ENCODE assay signal across 9 cellular contexts in genomic region chr11:124115782-124116616, GRCh38. TPM values are rescaled to one million over a fixed set of nuclear protein-coding genes. Genes with fewer than 3 reads are reported as not detected.
A peak's percentile ranks its signal among the peaks of the same experiment; 100 is the strongest.
DNase-seq lines count a peak whose midpoint lies in the region; ATAC-seq and TF ChIP-seq lines count a peak whose summit lies in the region.
"Had no signal": no experiment of that assay in that cellular context is flagged by ENCODE, and none has a peak within 500 bp of the region (broad histone marks: within the 10 kb centered on the region; RNA-seq: fewer than 3 reads in every experiment).

No MANE protein-coding gene starts in this region.

- TF ChIP-seq EP300 in upper lobe of left lung (IDR thresholded peaks at IDR 0.05) = no peak

- H3K4me1 ChIP-seq in mesenchymal stem cell (ENCODE audit: control insufficient read depth, insufficient read depth, low read depth, low read length) (peaks cover 4% of the 10 kb centered on the region), upper lobe of left lung (peaks cover 3 to 9% (median 8%) of the 10 kb centered on the region in 4 donors)

- peak; percentile 20 for DNase-seq in DMS153 (lab: John Stamatoyannopoulos, UW)
- DNase-seq in DMS153 treated with DMSO at 0.1 percent for 48 hours (lab: John Stamatoyannopoulos, UW; ENCODE audit: unreplicated experiment) = no peak
- DNase-seq in MG63 = no peak
- no peak for DNase-seq in mesenchymal stem cell
- DNase-seq in upper lobe of left lung = peak; percentile 56 to 62
- DNase-seq in NCI-H1436 (lab: John Stamatoyannopoulos, UW) = no peak
- no peak for DNase-seq in activated CD8-positive, alpha-beta memory T cell treated with anti-CD3 and anti-CD28 coated beads, Interleukin-2, amount 50 U/mL, for 4 hours

- peaks cover 26% of the 10 kb centered on the region for H3K4me1 Mint-ChIP-seq in dendritic cell treated with granulocyte-macrophage colony-stimulating factor and Interleukin-4, amounts not matched to agents 40 ng/mL and 50 ng/mL, for 4 days (ENCODE audit: low read depth)

- H2AK5ac ChIP-seq in mesenchymal stem cell (ENCODE audit: low read length, severe bottlenecking) = no peak overlapping the region

- H3K27me3 ChIP-seq in MG63 (no peaks in the 10 kb centered on the region), mesenchymal stem cell (ENCODE audit: control insufficient read depth in 1 of 2, insufficient read depth in 1 of 2, low read length in 2 of 2) (no peaks in the 10 kb centered on the region), upper lobe of left lung (no peaks in the 10 kb centered on the region)

- peak overlapping the region in 1 of 2 experiments; percentile 52 for H3K18ac ChIP-seq in mesenchymal stem cell (ENCODE audit: low read depth in 1 of 2, low read length in 2 of 2)

- H3K9ac ChIP-seq in mesenchymal stem cell (ENCODE audit: low read length) = peak overlapping the region; percentile 93

- peak overlapping the region in 1 of 2 experiments; percentile 45 for H3K4ac ChIP-seq in mesenchymal stem cell (ENCODE audit: low read depth in 1 of 2, low read length in 2 of 2)

- H4K8ac ChIP-seq in mesenchymal stem cell (ENCODE audit: low read length) = peak overlapping the region; percentile 83

- no peak for TF ChIP-seq CTCF in upper lobe of left lung (IDR thresholded peaks at IDR 0.05)

- H3K9me3 Mint-ChIP-seq in dendritic cell treated with granulocyte-macrophage colony-stimulating factor and Interleukin-4, amounts not matched to agents 40 ng/mL and 50 ng/mL, for 4 days = no peaks in the 10 kb centered on the region

- TF ChIP-seq POLR2A in upper lobe of left lung (IDR thresholded peaks at IDR 0.05) = no peak

- peak overlapping the region; percentile 49 for H3K4me3 ChIP-seq in MG63
- H3K4me3 ChIP-seq in mesenchymal stem cell (ENCODE audit: insufficient read depth in 1 of 2, low read depth in 1 of 2, low read length in 2 of 2) = peak overlapping the region; percentile 17 to 95
- H3K4me3 ChIP-seq in upper lobe of left lung = peak overlapping the region; percentile 54 to 74 (median 62)

- H2BK120ac ChIP-seq in mesenchymal stem cell (ENCODE audit: low read depth, low read length) = no peak overlapping the region

- H3K27ac ChIP-seq in mesenchymal stem cell (ENCODE audit: low read length, poor library complexity, severe bottlenecking) (no peak overlapping the region), upper lobe of left lung (peak overlapping the region; percentile 57 to 77 (median 66))
- H3K27ac ChIP-seq: 22Rv1 had no signal

- peak; percentile 69 to 73 for ATAC-seq in upper lobe of left lung (ENCODE audit: low FRiP score in 2 of 2)

- H3K4me2 ChIP-seq in mesenchymal stem cell (ENCODE audit: low read length, poor library complexity, severe bottlenecking) = peak overlapping the region; percentile 40

- H3K9me3 ChIP-seq in MG63 (no peaks in the 10 kb centered on the region), mesenchymal stem cell (ENCODE audit: control insufficient read depth, low read length) (no peaks in the 10 kb centered on the region), upper lobe of left lung (no peaks in the 10 kb centered on the region)

- WGBS in mesenchymal stem cell = 62% methylated on average over 12 of the region's 12 CpGs
- WGBS in upper lobe of left lung, 2 donors = 28 to 30% methylated on average over 12 of the region's 12 CpGs

- no peak overlapping the region for H2BK12ac ChIP-seq in mesenchymal stem cell (ENCODE audit: low read length in 2 of 2)

- H3K4me3 Mint-ChIP-seq in dendritic cell treated with granulocyte-macrophage colony-stimulating factor and Interleukin-4, amounts not matched to agents 40 ng/mL and 50 ng/mL, for 4 days = peak overlapping the region; percentile 80

- intact Hi-C loops in dendritic cell treated with granulocyte-macrophage colony-stimulating factor and Interleukin-4, amounts not matched to agents 40 ng/mL and 50 ng/mL, for 4 days (cut with micrococcal nuclease) = no loop called here

- H2BK5ac ChIP-seq in mesenchymal stem cell (ENCODE audit: low read depth, low read length, poor library complexity, severe bottlenecking) = no peak overlapping the region

- H3K14ac ChIP-seq in mesenchymal stem cell (ENCODE audit: low read length in 2 of 2) = no peak overlapping the region

- H3K36me3 ChIP-seq in MG63 = no peaks in the 10 kb centered on the region
- peaks cover 11 to 37% of the 10 kb centered on the region in 2 experiments for H3K36me3 ChIP-seq in mesenchymal stem cell (ENCODE audit: control insufficient read depth in 1 of 2, insufficient read depth in 2 of 2, low read depth in 1 of 2, low read length in 2 of 2)
- peaks cover 0 to 31% (median 19%) of the 10 kb centered on the region in 4 donors for H3K36me3 ChIP-seq in upper lobe of left lung

- H2BK15ac ChIP-seq in mesenchymal stem cell (ENCODE audit: low read depth, poor library complexity, severe bottlenecking) = no peak overlapping the region

- H3K27me3 Mint-ChIP-seq in dendritic cell treated with granulocyte-macrophage colony-stimulating factor and Interleukin-4, amounts not matched to agents 40 ng/mL and 50 ng/mL, for 4 days = no peaks in the 10 kb centered on the region

- H3K36me3 Mint-ChIP-seq in dendritic cell treated with granulocyte-macrophage colony-stimulating factor and Interleukin-4, amounts not matched to agents 40 ng/mL and 50 ng/mL, for 4 days (ENCODE audit: low read depth) = peaks cover 34% of the 10 kb centered on the region

- peak overlapping the region; percentile 83 for H4K91ac ChIP-seq in mesenchymal stem cell (ENCODE audit: low read length)

- H3K27ac Mint-ChIP-seq in dendritic cell treated with granulocyte-macrophage colony-stimulating factor and Interleukin-4, amounts not matched to agents 40 ng/mL and 50 ng/mL, for 4 days = peak overlapping the region; percentile 73

- no peak overlapping the region for H2AFZ ChIP-seq in mesenchymal stem cell (ENCODE audit: low read depth, low read length)

- peaks cover 3% of the 10 kb centered on the region for H3K79me1 ChIP-seq in mesenchymal stem cell (replicated peaks; ENCODE audit: low read length, poor library complexity, severe bottlenecking)

- H3K23ac ChIP-seq in mesenchymal stem cell (ENCODE audit: low read length in 2 of 2) = peak overlapping the region in 1 of 2 experiments; percentile 6

RNA-seq across cellular contexts. Expression of gene VWA5A, which starts 0.7 kb away (rescaled TPM):
- total RNA-seq in MG63 (2014; rRNA removed; shearing (Covaris generic); ENCODE audit: low replicate concordance) = 0.59 and 0.95 TPM in 2 replicates
- polyA plus RNA-seq in mesenchymal stem cell (2013, experiment 1 of 2) = 88.3 TPM
- polyA plus RNA-seq in mesenchymal stem cell (2013, experiment 2 of 2) = 87.8 TPM
- total RNA-seq in upper lobe of left lung = 10 to 100 TPM; 16.4 to 39.0 (median 32.9) TPM

Comparison
In these comparisons a context has a peak if more than half of its experiments do, and no peak if none do; other contexts are left out.
1. DNase-seq: peak in DMS153 (single experiment) and upper lobe of left lung (2 of 2); none in DMS153 treated with DMSO at 0.1 percent for 48 hours (single experiment), MG63 (single experiment), mesenchymal stem cell (single experiment), NCI-H1436 (single experiment) and activated CD8-positive, alpha-beta memory T cell treated with anti-CD3 and anti-CD28 coated beads, Interleukin-2, amount 50 U/mL, for 4 hours (single experiment).
2. Peak in every context shown above with its lines, with median percentiles within 50 percentile points of each other: H3K4me3 ChIP-seq.